ENCODE assay signal across 17 cellular contexts in genomic region chr5:10439692-10440091, GRCh38. TPM values are rescaled to one million over a fixed set of nuclear protein-coding genes. Genes with fewer than 3 reads are reported as not detected.
"Had no signal": no experiment of that assay in that cellular context is flagged by ENCODE, and none has a peak within 500 bp of the region (broad histone marks: within the 10 kb centered on the region; RNA-seq: fewer than 3 reads in every experiment).

No MANE protein-coding gene starts in this region.

- H3K4me3 ChIP-seq: left lung, psoas muscle, skin epidermis, transverse colon, vagina had no signal

- H3K27ac Mint-ChIP-seq: activated CD4-positive, alpha-beta T cell treated with anti-CD3 and anti-CD28 coated beads, Interleukin-2, amount 10 ng/mL, durations not matched to agents 7 days and 5 days; activated CD8-positive, alpha-beta T cell treated with anti-CD3 and anti-CD28 coated beads, Interleukin-2, amount 10 ng/mL, durations not matched to agents 7 days and 5 days; activated naive CD8-positive, alpha-beta T cell; T-helper 2 cell treated with Interferon-gamma antibody and Interleukin-4, amounts not matched to agents 5 μg/mL and 100 μg/mL, for 36 hours had no signal

- H3K27ac ChIP-seq: left lung, psoas muscle, skin epidermis, transverse colon, vagina had no signal

- H3K4me3 Mint-ChIP-seq: activated CD4-positive, alpha-beta T cell treated with anti-CD3 and anti-CD28 coated beads, Interleukin-2, amount 10 ng/mL, durations not matched to agents 7 days and 5 days; T-helper 2 cell treated with Interferon-gamma antibody and Interleukin-4, amounts not matched to agents 5 μg/mL and 100 μg/mL, for 36 hours had no signal

- H3K36me3 Mint-ChIP-seq: activated naive CD8-positive, alpha-beta T cell had no signal

- H3K9me3 ChIP-seq: left lung, psoas muscle, transverse colon, vagina had no signal

- H3K27me3 ChIP-seq: left lung, vagina had no signal

- H3K27me3 Mint-ChIP-seq: activated naive CD8-positive, alpha-beta T cell had no signal

- ATAC-seq: activated CD4-positive, CD25-positive, alpha-beta regulatory T cell treated with anti-CD3 and anti-CD28 coated beads, Interleukin-2, amount 50 U/mL, for 24 hours; activated CD8-positive, alpha-beta T cell treated with anti-CD3 and anti-CD28 coated beads, Interleukin-2, amount 10 ng/mL, durations not matched to agents 7 days and 5 days; left lung; psoas muscle; right cardiac atrium; stimulated activated naive CD8-positive, alpha-beta T cell treated with anti-CD3 and anti-CD28 coated beads, Interleukin-15, Interleukin-2, amounts not matched to agents 100 U/mL and 50 U/mL, for 24 hours had no signal

- DNase-seq: activated CD4-positive, alpha-beta T cell treated with anti-CD3 and anti-CD28 coated beads, Interleukin-2, amount 10 ng/mL, durations not matched to agents 7 days and 5 days; activated CD8-positive, alpha-beta memory T cell treated with anti-CD3 and anti-CD28 coated beads, Interleukin-2, amount 50 U/mL, for 48 hours; activated CD8-positive, alpha-beta T cell treated with anti-CD3 and anti-CD28 coated beads, Interleukin-2, amount 10 ng/mL, durations not matched to agents 7 days and 5 days; effector CD4-positive, alpha-beta T cell; hypothalamus; left lung; mammary epithelial cell; psoas muscle; right cardiac atrium; stimulated activated naive CD8-positive, alpha-beta T cell treated with anti-CD3 and anti-CD28 coated beads, Interleukin-15, Interleukin-2, amounts not matched to agents 100 U/mL and 50 U/mL, for 24 hours; transverse colon had no signal

RNA-seq across cellular contexts. Expression of gene ROPN1L, which starts 2.0 kb away (rescaled TPM):
- total RNA-seq: bronchial epithelial cell had no signal
